17 cellular contexts compared by ENCODE assay signal in genomic region chr4:143458966-143459365, GRCh38.
"Had no signal": no experiment of that assay in that cellular context is flagged by ENCODE, and none has a peak within 500 bp of the region (broad histone marks: within the 10 kb centered on the region; RNA-seq: fewer than 3 reads in every experiment).

No MANE protein-coding gene starts in this region.

- H3K27ac ChIP-seq: coronary artery, epithelial cell of prostate, esophagus muscularis mucosa, foreskin keratinocyte, skin epidermis, stomach, thoracic aorta, transverse colon had no signal

- H3K4me3 ChIP-seq: coronary artery, esophagus muscularis mucosa, skin epidermis, stomach, thoracic aorta, transverse colon had no signal

- ATAC-seq: foreskin keratinocyte; naive thymus-derived CD4-positive, alpha-beta T cell; sciatic nerve had no signal

- DNase-seq: effector memory CD4-positive, alpha-beta T cell; foreskin keratinocyte; kidney glomerular epithelial cell; mesendoderm; naive thymus-derived CD4-positive, alpha-beta T cell; nephron progenitor cell; stimulated activated CD4-positive, alpha-beta T cell treated with anti-CD3 and anti-CD28 coated beads, Interleukin-12 subunit alpha, Interleukin-12 subunit beta, amount 100 ng/mL, for 4 hours; stimulated activated naive CD4-positive, alpha-beta T cell; stomach; substantia nigra; transverse colon had no signal

- H3K27me3 ChIP-seq: esophagus muscularis mucosa, foreskin keratinocyte, stomach, transverse colon had no signal

- H3K9me3 ChIP-seq: esophagus muscularis mucosa, stomach, thoracic aorta, transverse colon had no signal

- H3K4me1 ChIP-seq: foreskin keratinocyte, transverse colon had no signal
